Comparison of ENCODE assay signal across 22 cellular contexts in the genomic region with DNA sequence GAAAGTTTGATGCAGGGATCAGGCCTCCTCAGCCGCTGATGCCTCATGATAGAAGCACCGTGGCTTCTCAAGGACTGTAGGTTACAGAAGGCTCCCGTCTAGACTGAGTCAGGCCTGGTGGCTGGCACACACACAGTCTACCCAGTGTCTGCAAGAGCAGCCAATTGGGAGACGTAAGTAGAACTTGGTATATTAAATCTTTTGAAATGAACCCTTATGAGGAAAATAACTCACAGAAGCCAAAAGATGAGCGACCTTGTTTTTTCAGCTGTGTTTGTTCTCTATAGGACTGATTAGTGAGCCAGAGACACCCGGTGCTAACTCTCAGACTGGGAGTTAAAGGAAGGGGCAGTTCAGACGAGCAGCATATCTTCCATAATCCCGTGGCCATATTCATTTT. TPM values are rescaled to one million over a fixed set of nuclear protein-coding genes. Genes with fewer than 3 reads are reported as not detected.
"Had no signal": no experiment of that assay in that cellular context is flagged by ENCODE, and none has a peak within 500 bp of the region (broad histone marks: within the 10 kb centered on the region; RNA-seq: fewer than 3 reads in every experiment).

No MANE protein-coding gene starts in this region.

- H3K4me1 Mint-ChIP-seq: activated CD4-positive, alpha-beta T cell treated with anti-CD3 and anti-CD28 coated beads for 36 hours; activated T-helper 17 cell treated with anti-CD3 and anti-CD28 coated beads, Interleukin-2, amount 50 U/mL, for 72 hours; stimulated activated effector memory CD8-positive, alpha-beta T cell treated with anti-CD3 and anti-CD28 coated beads, Interleukin-12 subunit alpha, Interleukin-12 subunit beta, amount 100 ng/mL, for 72 hours had no signal

- DNase-seq: activated CD4-positive, alpha-beta T cell treated with anti-CD3 and anti-CD28 coated beads for 36 hours; activated CD4-positive, alpha-beta T cell treated with anti-CD3 and anti-CD28 coated beads, Interleukin-2, amount 50 U/mL, for 4 hours; activated CD8-positive, alpha-beta memory T cell treated with anti-CD3 and anti-CD28 coated beads for 24 hours; activated CD8-positive, alpha-beta memory T cell treated with anti-CD3 and anti-CD28 coated beads, Interleukin-2, amount 50 U/mL, for 4 hours; activated naive CD4-positive, alpha-beta T cell; activated naive CD8-positive, alpha-beta T cell treated with anti-CD3 and anti-CD28 coated beads, Interleukin-2, amount 10 ng/mL, durations not matched to agents 7 days and 5 days; activated T-cell treated with anti-CD3 and anti-CD28 coated beads, Interleukin-2, amount 50 U/mL, for 24 hours; amniotic stem cell; cortex of kidney; foreskin fibroblast; kidney; lower lobe of right lung; naive thymus-derived CD8-positive, alpha-beta T cell; small intestine; stimulated activated CD4-positive, alpha-beta T cell treated with anti-CD3 and anti-CD28 coated beads, Interleukin-2, amount 100 ng/mL, for 24 hours; stomach; T-helper 9 cell had no signal

- H3K9me3 Mint-ChIP-seq: activated naive CD8-positive, alpha-beta T cell treated with anti-CD3 and anti-CD28 coated beads, Interleukin-2, amount 10 ng/mL, durations not matched to agents 7 days and 5 days; activated T-cell treated with anti-CD3 and anti-CD28 coated beads, Interleukin-2, amount 50 U/mL, for 24 hours; activated T-helper 17 cell treated with anti-CD3 and anti-CD28 coated beads, Interleukin-2, amount 50 U/mL, for 72 hours; neural progenitor cell; stimulated activated effector memory CD8-positive, alpha-beta T cell treated with anti-CD3 and anti-CD28 coated beads, Interleukin-12 subunit alpha, Interleukin-12 subunit beta, amount 100 ng/mL, for 72 hours had no signal

- ATAC-seq: activated CD4-positive, alpha-beta T cell treated with anti-CD3 and anti-CD28 coated beads for 36 hours; activated T-helper 17 cell treated with anti-CD3 and anti-CD28 coated beads, Interleukin-2, amount 50 U/mL, for 72 hours; left lobe of liver; lower lobe of right lung; naive thymus-derived CD8-positive, alpha-beta T cell; sciatic nerve; stimulated activated effector memory CD8-positive, alpha-beta T cell treated with anti-CD3 and anti-CD28 coated beads, Interleukin-12 subunit alpha, Interleukin-12 subunit beta, amount 100 ng/mL, for 72 hours had no signal

- H3K36me3 Mint-ChIP-seq: activated naive CD8-positive, alpha-beta T cell treated with anti-CD3 and anti-CD28 coated beads, Interleukin-2, amount 10 ng/mL, durations not matched to agents 7 days and 5 days; naive thymus-derived CD8-positive, alpha-beta T cell; neural progenitor cell; stimulated activated effector memory CD8-positive, alpha-beta T cell treated with anti-CD3 and anti-CD28 coated beads, Interleukin-12 subunit alpha, Interleukin-12 subunit beta, amount 100 ng/mL, for 72 hours had no signal

- H3K27ac Mint-ChIP-seq: activated CD4-positive, alpha-beta T cell treated with anti-CD3 and anti-CD28 coated beads for 36 hours; activated naive CD8-positive, alpha-beta T cell treated with anti-CD3 and anti-CD28 coated beads, Interleukin-2, amount 10 ng/mL, durations not matched to agents 7 days and 5 days; activated T-cell treated with anti-CD3 and anti-CD28 coated beads, Interleukin-2, amount 50 U/mL, for 24 hours; activated T-helper 17 cell treated with anti-CD3 and anti-CD28 coated beads, Interleukin-2, amount 50 U/mL, for 72 hours; naive thymus-derived CD8-positive, alpha-beta T cell; neural progenitor cell; stimulated activated effector memory CD8-positive, alpha-beta T cell treated with anti-CD3 and anti-CD28 coated beads, Interleukin-12 subunit alpha, Interleukin-12 subunit beta, amount 100 ng/mL, for 72 hours had no signal

- H3K4me3 Mint-ChIP-seq: activated CD4-positive, alpha-beta T cell treated with anti-CD3 and anti-CD28 coated beads for 36 hours; activated naive CD8-positive, alpha-beta T cell treated with anti-CD3 and anti-CD28 coated beads, Interleukin-2, amount 10 ng/mL, durations not matched to agents 7 days and 5 days; activated T-cell treated with anti-CD3 and anti-CD28 coated beads, Interleukin-2, amount 50 U/mL, for 24 hours; activated T-helper 17 cell treated with anti-CD3 and anti-CD28 coated beads, Interleukin-2, amount 50 U/mL, for 72 hours; naive thymus-derived CD8-positive, alpha-beta T cell; neural progenitor cell; stimulated activated effector memory CD8-positive, alpha-beta T cell treated with anti-CD3 and anti-CD28 coated beads, Interleukin-12 subunit alpha, Interleukin-12 subunit beta, amount 100 ng/mL, for 72 hours had no signal

RNA-seq across cellular contexts. Expression of a gene that starts 5.9 kb away (rescaled TPM):
- total RNA-seq: activated CD4-positive, alpha-beta T cell treated with anti-CD3 and anti-CD28 coated beads for 36 hours; activated naive CD8-positive, alpha-beta T cell treated with anti-CD3 and anti-CD28 coated beads, Interleukin-2, amount 10 ng/mL, durations not matched to agents 7 days and 5 days; activated T-helper 17 cell treated with anti-CD3 and anti-CD28 coated beads, Interleukin-2, amount 50 U/mL, for 72 hours; naive thymus-derived CD8-positive, alpha-beta T cell had no signal
